23 cellular contexts compared by ENCODE assay signal in genomic region chr9:96381696-96382095, GRCh38. TPM values are rescaled to one million over a fixed set of nuclear protein-coding genes. Genes with fewer than 3 reads are reported as not detected.
DNase-seq lines count a peak whose midpoint lies in the region; ATAC-seq, FAIRE-seq and TF ChIP-seq lines count a peak whose summit lies in the region.
"Had no signal": no experiment of that assay in that cellular context is flagged by ENCODE, and none has a peak within 500 bp of the region (broad histone marks: within the 10 kb centered on the region; RNA-seq: fewer than 3 reads in every experiment).

No MANE protein-coding gene starts in this region.

- H3K36me3 ChIP-seq in Caco-2 (ENCODE audit: control insufficient read depth, insufficient read depth, low read length), result no peaks in the 10 kb centered on the region; the same call in 1 of the 2 replicates
- no peaks in the 10 kb centered on the region for H3K36me3 ChIP-seq in suprapubic skin

- TF ChIP-seq EP300 in A549 (IDR thresholded peaks at IDR 0.05) (no peak), suprapubic skin (IDR thresholded peaks at IDR 0.05) (no peak)

- no peak for TF ChIP-seq CTCF in A549 (IDR thresholded peaks at IDR 0.05)
- TF ChIP-seq CTCF in Caco-2 (IDR thresholded peaks at IDR 0.05; ENCODE audit: insufficient read depth in 1 of 2, low read depth in 1 of 2, low read length in 1 of 2, severe bottlenecking in 1 of 2, unreplicated experiment in 1 of 2), result no peak
- no peak for TF ChIP-seq CTCF in nephron progenitor cell (IDR thresholded peaks at IDR 0.05)
- TF ChIP-seq CTCF in suprapubic skin (IDR thresholded peaks at IDR 0.05), result no peak

- no peaks in the 10 kb centered on the region for H3K27me3 Mint-ChIP-seq in Caco-2 (ENCODE audit: insufficient read depth, unreplicated experiment)
- no peaks in the 10 kb centered on the region for H3K27me3 Mint-ChIP-seq in dendritic cell treated with granulocyte-macrophage colony-stimulating factor and Interleukin-4, amounts not matched to agents 40 ng/mL and 50 ng/mL, for 4 days
- peaks cover 15% of the 10 kb centered on the region for H3K27me3 Mint-ChIP-seq in nephron progenitor cell (ENCODE audit: low read depth, poor library complexity)
- H3K27me3 Mint-ChIP-seq: activated CD8-positive, alpha-beta T cell treated with anti-CD3 and anti-CD28 coated beads for 36 hours; activated naive CD4-positive, alpha-beta T cell treated with anti-CD3 and anti-CD28 coated beads, Interleukin-2, amount 10 ng/mL, durations not matched to agents 7 days and 5 days had no signal

- CTCF ChIA-PET in A549 (lab: Yijun Ruan, JAX) (interaction anchor here (0.9 to 1.5 kb wide), 2 partner anchors 31 to 65 kb away, joined by 3 to 6 read pairs; no protein-coding TSS in a partner anchor), Caco-2 (lab: Charles Lee) (no interaction called here)

- BruUV-seq in Caco-2 (replicated peaks; lab: Mats Ljungman, UMichigan), result no TSS peak

- H3K9me3 ChIP-seq in A549 (no peaks in the 10 kb centered on the region), Caco-2 (no peaks in the 10 kb centered on the region), suprapubic skin (no peaks in the 10 kb centered on the region)
- H3K9me3 ChIP-seq: testis had no signal

- H3K27ac ChIP-seq in A549 (peak overlapping the region in 1 of 2 experiments; percentile 96; a peak in 3 of 6 replicates), suprapubic skin (no peak overlapping the region)
- H3K27ac ChIP-seq: KMS-11, testis had no signal

- H3K4me3 Mint-ChIP-seq in Caco-2 (ENCODE audit: unreplicated experiment) (peak overlapping the region; percentile 87), nephron progenitor cell (peak overlapping the region; percentile 18)
- peak overlapping the region; percentile 33 for H3K4me3 Mint-ChIP-seq in dendritic cell treated with granulocyte-macrophage colony-stimulating factor and Interleukin-4, amounts not matched to agents 40 ng/mL and 50 ng/mL, for 4 days
- H3K4me3 Mint-ChIP-seq: activated CD8-positive, alpha-beta T cell treated with anti-CD3 and anti-CD28 coated beads for 36 hours; activated naive CD4-positive, alpha-beta T cell treated with anti-CD3 and anti-CD28 coated beads, Interleukin-2, amount 10 ng/mL, durations not matched to agents 7 days and 5 days; CD14-positive monocyte had no signal

- H3K27ac Mint-ChIP-seq in Caco-2 (ENCODE audit: unreplicated experiment) (peak overlapping the region; percentile 46), nephron progenitor cell (no peak overlapping the region)
- no peak overlapping the region for H3K27ac Mint-ChIP-seq in dendritic cell treated with granulocyte-macrophage colony-stimulating factor and Interleukin-4, amounts not matched to agents 40 ng/mL and 50 ng/mL, for 4 days
- H3K27ac Mint-ChIP-seq: activated CD8-positive, alpha-beta T cell treated with anti-CD3 and anti-CD28 coated beads for 36 hours; activated naive CD4-positive, alpha-beta T cell treated with anti-CD3 and anti-CD28 coated beads, Interleukin-2, amount 10 ng/mL, durations not matched to agents 7 days and 5 days; CD14-positive monocyte; nephron had no signal

- H3K36me3 Mint-ChIP-seq in Caco-2 (ENCODE audit: insufficient read depth, unreplicated experiment) (peaks cover 64% of the 10 kb centered on the region), nephron progenitor cell (ENCODE audit: low read depth) (peaks cover 12% of the 10 kb centered on the region)
- H3K36me3 Mint-ChIP-seq in dendritic cell treated with granulocyte-macrophage colony-stimulating factor and Interleukin-4, amounts not matched to agents 40 ng/mL and 50 ng/mL, for 4 days (ENCODE audit: low read depth), result peaks cover 33% of the 10 kb centered on the region

- no peak for FAIRE-seq in A549 (lab: Jason Lieb, UNC)
- FAIRE-seq: endometrium, GM12878, HTR-8/SVneo had no signal

- POLR2A ChIA-PET in A549 (lab: Yijun Ruan, JAX) (no interaction called here), Caco-2 (lab: Charles Lee) (no interaction called here)

- H3K4me1 Mint-ChIP-seq in Caco-2 (ENCODE audit: low read depth, unreplicated experiment) (peaks cover 47% of the 10 kb centered on the region), nephron progenitor cell (peaks cover 43% of the 10 kb centered on the region)
- peaks cover 27% of the 10 kb centered on the region for H3K4me1 Mint-ChIP-seq in dendritic cell treated with granulocyte-macrophage colony-stimulating factor and Interleukin-4, amounts not matched to agents 40 ng/mL and 50 ng/mL, for 4 days (ENCODE audit: low read depth)

- H3K9me3 Mint-ChIP-seq in Caco-2 (ENCODE audit: unreplicated experiment) (no peaks in the 10 kb centered on the region), nephron progenitor cell (no peaks in the 10 kb centered on the region)
- no peaks in the 10 kb centered on the region for H3K9me3 Mint-ChIP-seq in dendritic cell treated with granulocyte-macrophage colony-stimulating factor and Interleukin-4, amounts not matched to agents 40 ng/mL and 50 ng/mL, for 4 days
- H3K9me3 Mint-ChIP-seq: activated CD8-positive, alpha-beta T cell treated with anti-CD3 and anti-CD28 coated beads for 36 hours; activated naive CD4-positive, alpha-beta T cell treated with anti-CD3 and anti-CD28 coated beads, Interleukin-2, amount 10 ng/mL, durations not matched to agents 7 days and 5 days; CD14-positive monocyte; nephron had no signal

- ATAC-seq in A549, result no peak
- ATAC-seq: GM12878, left colon had no signal

- DNase-seq in A549 (ENCODE audit: low read depth in 1 of 2, low spot score in 1 of 2) (no peak), Caco-2 (no peak), nephron progenitor cell (no peak), suprapubic skin (ENCODE audit: low spot score in 2 of 2) (no peak), HK-2 (ENCODE audit: unreplicated experiment) (no peak), NCI-H146 treated with DMSO at 0.1 percent for 48 hours (lab: John Stamatoyannopoulos, UW; ENCODE audit: unreplicated experiment) (no peak)
- DNase-seq in activated effector memory CD4-positive, alpha-beta T cell treated with Interleukin-2 at 50 U/mL for 16 hours, result no peak
- DNase-seq: activated naive CD4-positive, alpha-beta T cell treated with anti-CD3 and anti-CD28 coated beads, Interleukin-2, amount 10 ng/mL, durations not matched to agents 7 days and 5 days; activated T-cell treated with anti-CD3 and anti-CD28 coated beads, Interleukin-2, amount 50 U/mL, for 1 hour; left colon; NCI-H146; NCI-H2171 treated with DMSO at 0.1 percent for 48 hours; NCI-H69; posterior cingulate gyrus; testis had no signal

- no peak for TF ChIP-seq RAD21 in A549 (conservative IDR thresholded peaks at IDR 0.05 in 1 of 2, IDR thresholded peaks at IDR 0.05 in 1 of 2)

- TF ChIP-seq POLR2A in A549 (IDR thresholded peaks at IDR 0.05; ENCODE audit: low read length) (no peak), suprapubic skin (IDR thresholded peaks at IDR 0.05) (no peak)

- H3K4me2 ChIP-seq in A549, result peak overlapping the region; percentile 93
- H3K4me2 ChIP-seq: KMS-11 had no signal

- WGBS in A549 (ENCODE audit: missing lambda C conversion rate), result 82% methylated on average over 4 of the region's 4 CpGs
- WGBS in suprapubic skin, result 89% methylated on average over 4 of the region's 4 CpGs

- H3K4me1 ChIP-seq in A549 (peaks cover 60% of the 10 kb centered on the region), Caco-2 (peaks cover 50% of the 10 kb centered on the region), suprapubic skin (peaks cover 16% of the 10 kb centered on the region)
- H3K4me1 ChIP-seq: testis had no signal

- no peaks in the 10 kb centered on the region for H3K27me3 ChIP-seq in Caco-2 (replicated peaks; ENCODE audit: control insufficient read depth, insufficient read depth, low read length)
- no peaks in the 10 kb centered on the region for H3K27me3 ChIP-seq in suprapubic skin
- H3K27me3 ChIP-seq: testis had no signal

- intact Hi-C loops in Caco-2 (cut with micrococcal nuclease; ENCODE audit: unreplicated experiment), result loop anchor here (10.0 kb wide), 1 partner anchor 57 kb away; no protein-coding TSS in a partner anchor
- intact Hi-C loops in dendritic cell treated with granulocyte-macrophage colony-stimulating factor and Interleukin-4, amounts not matched to agents 40 ng/mL and 50 ng/mL, for 4 days (cut with micrococcal nuclease), result no loop called here

- no peak overlapping the region for H3K4me3 ChIP-seq in A549
- peak overlapping the region; percentile 71 for H3K4me3 ChIP-seq in Caco-2 (ENCODE audit: low read depth, low read length)
- no peak overlapping the region for H3K4me3 ChIP-seq in suprapubic skin
- H3K4me3 ChIP-seq: GM12878, testis had no signal

TF ChIP-seq in A549, 52 proteins besides CTCF, POLR2A, EP300 and RAD21:
- TF ChIP-seq HDAC2 (IDR thresholded peaks at IDR 0.05) (no peak), NR3C1 (IDR thresholded peaks at IDR 0.05) (no peak), RCOR1 (IDR thresholded peaks at IDR 0.05; ENCODE audit: low read depth, low read length) (no peak), SREBF2 (IDR thresholded peaks at IDR 0.05) (no peak), CHD4 (IDR thresholded peaks at IDR 0.05; ENCODE audit: borderline replicate concordance) (no peak), HOXA7 (CRISPR knock-in tag; IDR thresholded peaks at IDR 0.05) (no peak)
- TF ChIP-seq, protein P1, sequence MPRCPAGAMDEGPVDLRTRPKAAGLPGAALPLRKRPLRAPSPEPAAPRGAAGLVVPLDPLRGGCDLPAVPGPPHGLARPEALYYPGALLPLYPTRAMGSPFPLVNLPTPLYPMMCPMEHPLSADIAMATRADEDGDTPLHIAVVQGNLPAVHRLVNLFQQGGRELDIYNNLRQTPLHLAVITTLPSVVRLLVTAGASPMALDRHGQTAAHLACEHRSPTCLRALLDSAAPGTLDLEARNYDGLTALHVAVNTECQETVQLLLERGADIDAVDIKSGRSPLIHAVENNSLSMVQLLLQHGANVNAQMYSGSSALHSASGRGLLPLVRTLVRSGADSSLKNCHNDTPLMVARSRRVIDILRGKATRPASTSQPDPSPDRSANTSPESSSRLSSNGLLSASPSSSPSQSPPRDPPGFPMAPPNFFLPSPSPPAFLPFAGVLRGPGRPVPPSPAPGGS (IDR thresholded peaks at IDR 0.05), result no peak

RNA-seq across cellular contexts. Expression of gene SLC35D2, which starts 1.8 kb away (rescaled TPM):
- 29.8 and 30.9 TPM in 2 replicates for polyA plus RNA-seq in A549 (2011; rRNA removed)
- polyA plus RNA-seq in A549 (2012; cell fraction: cytosol; rRNA removed), result 10.1 and 12.3 TPM in 2 replicates
- 4.6 and 8.6 TPM in 2 replicates for polyA plus RNA-seq in A549 (2012; cell fraction: nucleus; rRNA removed)
- polyA plus RNA-seq in A549 (2017; fragmentation: RNase III; extraction: RNeasy Plus Mini Kit Qiagen cat#74134 plus additional on column Dnase treatment), result 13.8 to 15.2 TPM (median 13.8 TPM) in 3 replicates
- polyA minus RNA-seq in A549 (2011; rRNA and poly(A)+ RNA removed), result 8.6 and 11.0 TPM in 2 replicates
- total RNA-seq in Caco-2 (2022), result 77.5 and 81.0 TPM in 2 replicates
- total RNA-seq in suprapubic skin, result 10 to 100 TPM; 11.3 to 20.6 (median 17.9) TPM

RNA-seq across cellular contexts. Expression of gene ZNF367, which starts 36.5 kb away (rescaled TPM):
- polyA plus RNA-seq in A549 (2011; rRNA removed) (3.8 and 4.8 TPM in 2 replicates), A549 (2017; fragmentation: RNase III; extraction: RNeasy Plus Mini Kit Qiagen cat#74134 plus additional on column Dnase treatment) (8.2 to 8.3 TPM (median 8.3 TPM) in 3 replicates)
- polyA plus RNA-seq in A549 (2012; cell fraction: cytosol; rRNA removed), result 3.3 and 4.2 TPM in 2 replicates
- 5.3 and 5.4 TPM in 2 replicates for polyA plus RNA-seq in A549 (2012; cell fraction: nucleus; rRNA removed)
- 3.2 and 3.6 TPM in 2 replicates for polyA minus RNA-seq in A549 (2011; rRNA and poly(A)+ RNA removed)
- total RNA-seq in Caco-2 (2022) (9.3 and 10.0 TPM in 2 replicates), suprapubic skin (1 to 10 TPM; 1.9 to 7.0 (median 3.0) TPM)

Comparison
In these comparisons a context has a peak if more than half of its experiments do, and no peak if none do; other contexts are left out.
1. H3K4me3 Mint-ChIP-seq: peak in every context shown above with its lines; median percentile 87 in Caco-2; 33 in dendritic cell treated with granulocyte-macrophage colony-stimulating factor and Interleukin-4, amounts not matched to agents 40 ng/mL and 50 ng/mL, for 4 days; 18 in nephron progenitor cell.